In genomic region chr16:8869212-8869987, GRCh38 we compare ENCODE assay signal across 8 cellular contexts. TPM values are rescaled to one million over a fixed set of nuclear protein-coding genes. Genes with fewer than 3 reads are reported as not detected.
DNase-seq lines count a peak whose midpoint lies in the region; ATAC-seq and TF ChIP-seq lines count a peak whose summit lies in the region.

No MANE protein-coding gene starts in this region.

- H3K4me1 ChIP-seq in GM23338 (ENCODE audit: insufficient read depth) (peaks cover 26% of the 10 kb centered on the region), Peyer's patch (peaks cover 0 to 38% (median 9%) of the 10 kb centered on the region in 4 donors), esophagus squamous epithelium (peaks cover 32 to 74% (median 39%) of the 10 kb centered on the region in 3 donors)

- H3K4me3 ChIP-seq in GM23338 (peak overlapping the region; percentile 66), Peyer's patch (peak overlapping the region; percentile 65 to 73 (median 70)), esophagus squamous epithelium (peak overlapping the region; percentile 65 to 90 (median 80)), retinal pigment epithelial cell (ENCODE audit: low read length) (peak overlapping the region; percentile 55)

- H3K27me3 ChIP-seq in GM23338 (ENCODE audit: insufficient read depth) (no peaks in the 10 kb centered on the region), Peyer's patch (no peaks in the 10 kb centered on the region), esophagus squamous epithelium (no peaks in the 10 kb centered on the region)

- H3K9me3 Mint-ChIP-seq in GM23338, result no peaks in the 10 kb centered on the region; the same call in 2 of the 3 replicates

- H3K79me2 ChIP-seq in GM23338 (replicated peaks; ENCODE audit: insufficient read depth), result peaks cover 42% of the 10 kb centered on the region

- H3K27me3 Mint-ChIP-seq in GM23338 (ENCODE audit: insufficient read depth, low read depth, poor library complexity), result peaks cover 34% of the 10 kb centered on the region

- peaks cover 32% of the 10 kb centered on the region for H3K4me1 Mint-ChIP-seq in GM23338

- 6 to 24% methylated on average over 15 to 21 of the region's 37 CpGs for WGBS in esophagus squamous epithelium, 2 donors

- DNase-seq in GM23338 (ENCODE audit: low spot score) (peak; percentile 81), Peyer's patch (no peak), esophagus squamous epithelium (lab: John Stamatoyannopoulos, UW) (no peak), retinal pigment epithelial cell (ENCODE audit: low read depth) (no peak)
- DNase-seq in effector CD4-positive, alpha-beta T cell, result no peak
- no peak for DNase-seq in stimulated activated CD4-positive, alpha-beta T cell treated with anti-CD3 and anti-CD28 coated beads, Interleukin-15, amount 100 ng/mL, for 24 hours

- H2AFZ ChIP-seq in GM23338, result peak overlapping the region; percentile 91

- peaks cover 16% of the 10 kb centered on the region for H3K36me3 Mint-ChIP-seq in GM23338 (ENCODE audit: low read depth)

- TF ChIP-seq POLR2A in Peyer's patch (IDR thresholded peaks at IDR 0.05), result peak in 1 of 2 donors; percentile 11
- TF ChIP-seq POLR2A in esophagus squamous epithelium (IDR thresholded peaks at IDR 0.05), result no peak

- no peaks in the 10 kb centered on the region for H3K36me3 ChIP-seq in GM23338 (ENCODE audit: insufficient read depth)
- H3K36me3 ChIP-seq in Peyer's patch, result no peaks in the 10 kb centered on the region
- H3K36me3 ChIP-seq in esophagus squamous epithelium, result no peaks in the 10 kb centered on the region

- no peaks in the 10 kb centered on the region for H3K9me2 ChIP-seq in GM23338 (ENCODE audit: insufficient read depth)

- ATAC-seq in GM23338, result peak; percentile 27
- ATAC-seq in HG02642 (IDR thresholded peaks at IDR 0.05; ENCODE audit: poor library complexity, unreplicated experiment), result no peak
- ATAC-seq in GM21529 (IDR thresholded peaks at IDR 0.05; ENCODE audit: unreplicated experiment), result no peak

- intact Hi-C loops in esophagus squamous epithelium (cut with DNase I), result no loop called here

- H3K4me2 ChIP-seq in GM23338, result peak overlapping the region; percentile 88

- H4K20me1 ChIP-seq in GM23338 (replicated peaks; ENCODE audit: insufficient read depth), result peaks cover 25% of the 10 kb centered on the region

- peak overlapping the region; percentile 78 for H3K27ac Mint-ChIP-seq in GM23338

- peak overlapping the region; percentile 89; the same call in 1 of the 2 replicates for H3K27ac ChIP-seq in GM23338 (ENCODE audit: low read depth)
- peak overlapping the region; percentile 30 to 95 (median 88) for H3K27ac ChIP-seq in Peyer's patch
- peak overlapping the region; percentile 94 to 96 (median 94) for H3K27ac ChIP-seq in esophagus squamous epithelium

- no peaks in the 10 kb centered on the region for H3K9me3 ChIP-seq in Peyer's patch
- no peaks in the 10 kb centered on the region for H3K9me3 ChIP-seq in esophagus squamous epithelium

- peaks cover 26% of the 10 kb centered on the region for H3F3A ChIP-seq in GM23338 (replicated peaks; ENCODE audit: low read depth)

- TF ChIP-seq CTCF in GM23338 (conservative IDR thresholded peaks at IDR 0.05; ENCODE audit: low read depth in 2 of 2), result peak in 1 of 2 experiments; percentile 22; a peak in 1 of 4 replicates
- TF ChIP-seq CTCF in Peyer's patch (IDR thresholded peaks at IDR 0.05), result peak in 3 of 6 experiments; percentile 16 to 45 (median 22)
- TF ChIP-seq CTCF in esophagus squamous epithelium (IDR thresholded peaks at IDR 0.05), result peak in 2 of 6 experiments; percentile 13 to 38
- peak; percentile 6 for TF ChIP-seq CTCF in retinal pigment epithelial cell (conservative IDR thresholded peaks at IDR 0.05; ENCODE audit: low read depth, low read length)

- H3K4me3 Mint-ChIP-seq in GM23338, result peak overlapping the region; percentile 84

TF ChIP-seq in GM23338, 12 proteins besides CTCF, POLR2A, EP300 and RAD21:
- TF ChIP-seq EZH2 (IDR thresholded peaks at IDR 0.05; ENCODE audit: low read depth, unreplicated experiment) (no peak), NANOG (IDR thresholded peaks at IDR 0.05; ENCODE audit: borderline replicate concordance) (no peak), ZNF331 (CRISPR knock-in tag; IDR thresholded peaks at IDR 0.05; ENCODE audit: low read depth) (no peak), POLR2AphosphoS5 (IDR thresholded peaks at IDR 0.05; ENCODE audit: low read depth) (peak; percentile 33; the same call in 1 of the 2 replicates)
TF ChIP-seq in GM23338: peak in this region for 1.

RNA-seq across cellular contexts. Expression of gene CARHSP1, which starts 0.6 kb away (rescaled TPM):
- 286 and 301 TPM in 2 replicates for total RNA-seq in GM23338 (2014; rRNA removed; shearing (Covaris generic))
- polyA plus RNA-seq in GM23338 (2016; fragmentation: Nextera tagmentation; extraction: Ambion mirVana), result 324 and 339 TPM in 2 replicates
- 100 to 1,000 TPM in 1 of 4 donors, 10 to 100 TPM in 3; 35.4 to 102 (median 52.4) TPM for total RNA-seq in Peyer's patch
- 100 to 1,000 TPM in 3 of 4 donors, 10 to 100 TPM in 1; 84.5 to 244 (median 159) TPM for total RNA-seq in esophagus squamous epithelium

RNA-seq across cellular contexts. Expression of gene LITAFD, which starts 12.8 kb away (rescaled TPM):
- not detected in 2 replicates for total RNA-seq in GM23338 (2014; rRNA removed; shearing (Covaris generic))
- not detected in 2 replicates for polyA plus RNA-seq in GM23338 (2016; fragmentation: Nextera tagmentation; extraction: Ambion mirVana)
- total RNA-seq in Peyer's patch (not detected), esophagus squamous epithelium (not detected)
